In genomic region chr5:73694089-73694488, GRCh38 we compare ENCODE assay signal across 9 cellular contexts.
DNase-seq lines count a peak whose midpoint lies in the region; ATAC-seq, FAIRE-seq and TF ChIP-seq lines count a peak whose summit lies in the region.
"Had no signal": no experiment of that assay in that cellular context is flagged by ENCODE, and none has a peak within 500 bp of the region (broad histone marks: within the 10 kb centered on the region; RNA-seq: fewer than 3 reads in every experiment).

No MANE protein-coding gene starts in this region.

- POLR2A ChIA-PET in HepG2 (lab: Yijun Ruan, JAX), result interaction anchor here (1.1 to 1.7 kb wide), 3 partner anchors 15 to 70 kb away, joined by 3 to 16 read pairs (median 7); no protein-coding TSS in a partner anchor

- H3K36me3 ChIP-seq in HepG2 (replicated peaks in 1 of 2; ENCODE audit: control insufficient read depth in 1 of 2, insufficient read depth in 2 of 2, low read length in 2 of 2), result peaks cover 3 to 4% of the 10 kb centered on the region in 2 experiments; a peak in 2 of 5 replicates

- H3K9me3 ChIP-seq in HepG2 (ENCODE audit: low read length), result no peaks in the 10 kb centered on the region

- FAIRE-seq in HepG2 (lab: Jason Lieb, UNC), result no peak
- FAIRE-seq: RCC 7860 had no signal

- no TSS peak for BruUV-seq in HepG2 (replicated peaks; lab: Mats Ljungman, UMichigan)

- TF ChIP-seq EP300 in HepG2 (IDR thresholded peaks at IDR 0.05; ENCODE audit: low read depth in 2 of 2, low read length in 2 of 2) (no peak), HepG2 (CRISPR knock-in tag; IDR thresholded peaks at IDR 0.05; ENCODE audit: borderline replicate concordance) (no peak)

- H4K20me1 ChIP-seq in HepG2 (ENCODE audit: insufficient read depth, low read length), result no peaks in the 10 kb centered on the region

- no peak for TF ChIP-seq RAD21 in HepG2 (CRISPR knock-in tag; IDR thresholded peaks at IDR 0.05)

- TF ChIP-seq POLR2A in HepG2 (IDR thresholded peaks at IDR 0.05; ENCODE audit: insufficient read depth in 1 of 2, low read depth in 2 of 2, low read length in 2 of 2), result no peak

- WGBS in HepG2 (ENCODE audit: low lambda C conversion rate), result 57% methylated on average over 2 of the region's 2 CpGs

- ATAC-seq in GM18517 (IDR thresholded peaks at IDR 0.05; ENCODE audit: unreplicated experiment) (peak; percentile 80), GM21447 (IDR thresholded peaks at IDR 0.05; ENCODE audit: unreplicated experiment) (peak; percentile 89), HG03354 (IDR thresholded peaks at IDR 0.05; ENCODE audit: poor library complexity, severe bottlenecking, unreplicated experiment) (peak; percentile 84), HepG2 (peak; percentile 73)

- intact Hi-C loops in HepG2 (cut with micrococcal nuclease; ENCODE audit: unreplicated experiment), result loop anchor here (5.0 kb wide), 1 partner anchor 67 kb away; the partner anchor contains the start of gene ARHGEF28

- H3K4me2 ChIP-seq in HepG2 (ENCODE audit: low read depth, low read length), result peak overlapping the region; percentile 69

- peaks cover 4% of the 10 kb centered on the region for H3K79me2 ChIP-seq in HepG2 (ENCODE audit: insufficient read depth, low read length)

- DNase-seq in HepG2 (ENCODE audit: low spot score) (peak; percentile 18), HT-29 (ENCODE audit: low spot score) (no peak), middle frontal gyrus (ENCODE audit: extremely low spot score, low spot score) (no peak), amygdala (lab: John Stamatoyannopoulos, UW) (no peak), activated gamma-delta T cell (lab: John Stamatoyannopoulos, UW) (no peak)

- TF ChIP-seq CTCF in HepG2 (CRISPR knock-in tag; IDR thresholded peaks at IDR 0.05), result no peak

- H3K4me3 ChIP-seq in HepG2 (replicated peaks in 1 of 3; ENCODE audit: insufficient read depth in 1 of 3, low read depth in 2 of 3, low read length in 3 of 3), result no peak overlapping the region

- H3K9ac ChIP-seq in HepG2 (ENCODE audit: insufficient read depth, low read depth, low read length), result no peak overlapping the region

- no peak overlapping the region for H2AFZ ChIP-seq in HepG2 (ENCODE audit: low read length)

- no peaks in the 10 kb centered on the region for H3K27me3 ChIP-seq in HepG2 (ENCODE audit: control insufficient read depth in 1 of 2, insufficient read depth in 2 of 2, low read length in 2 of 2)

- CTCF ChIA-PET in HepG2 (lab: Yijun Ruan, JAX; ENCODE audit: low intra/inter-chr PET ratio, low total read pairs), result interaction anchor here (2.1 kb wide), 1 partner anchor 103 kb away, joined by 18 read pairs; no protein-coding TSS in a partner anchor

- peak overlapping the region; percentile 43 for H3K27ac ChIP-seq in HepG2 (ENCODE audit: extremely low read length, insufficient read depth, low read length)

- in situ Hi-C loops in HepG2 (cut with HindIII; ENCODE audit: extremely low pct_ligation_motif_present, low pct_unique_long_range_greater_than_20kb), result loop anchor here (10.0 kb wide), 1 partner anchor 99 kb away; no protein-coding TSS in a partner anchor

- H3K4me1 ChIP-seq in HepG2 (ENCODE audit: insufficient read depth, low read length), result peaks cover 33% of the 10 kb centered on the region

TF ChIP-seq in HepG2, 621 proteins besides CTCF, POLR2A, EP300 and RAD21:
- TF ChIP-seq LBX2 (CRISPR knock-in tag; IDR thresholded peaks at IDR 0.05; ENCODE audit: borderline replicate concordance), result no peak
- no peak for TF ChIP-seq ISL2 (CRISPR knock-in tag; IDR thresholded peaks at IDR 0.05)
- TF ChIP-seq ERF (CRISPR knock-in tag; IDR thresholded peaks at IDR 0.05), result 0 out of 2 replicates have a peak, but pooled peaks have one; percentile 6
- TF ChIP-seq RFX5 (IDR thresholded peaks at IDR 0.05; ENCODE audit: low read depth, low read length), result no peak
- TF ChIP-seq TBX3 (IDR thresholded peaks at IDR 0.05; ENCODE audit: borderline replicate concordance), result no peak
- no peak for TF ChIP-seq ZNF468 (CRISPR knock-in tag; IDR thresholded peaks at IDR 0.05)
